ENCODE assay signal across 19 cellular contexts in the genomic region with DNA sequence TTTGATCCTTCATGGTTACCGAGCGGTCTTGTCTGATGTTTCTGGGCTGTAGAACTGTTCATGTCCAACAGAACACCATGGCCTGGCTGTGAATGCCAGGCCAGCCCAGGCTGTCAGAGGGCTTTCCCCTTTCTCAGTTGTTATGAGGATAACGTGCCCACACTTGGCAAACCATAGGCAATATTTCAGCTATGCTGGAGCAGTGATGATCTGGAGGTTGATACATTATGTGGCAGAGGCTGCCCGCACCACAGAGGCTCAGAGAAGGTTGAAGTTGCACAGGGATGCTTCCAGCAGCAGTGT.
DNase-seq lines count a peak whose midpoint lies in the region; ATAC-seq and TF ChIP-seq lines count a peak whose summit lies in the region.
"Had no signal": no experiment of that assay in that cellular context is flagged by ENCODE, and none has a peak within 500 bp of the region (broad histone marks: within the 10 kb centered on the region; RNA-seq: fewer than 3 reads in every experiment).

No MANE protein-coding gene starts in this region.

- peaks cover 25 to 32% (median 28%) of the 10 kb centered on the region in 3 donors for H3K4me1 Mint-ChIP-seq in CD8-positive, alpha-beta memory T cell

- peak overlapping the region in 5 of 8 donors; percentile 53 to 86 (median 62) for H3K27ac Mint-ChIP-seq in CD8-positive, alpha-beta memory T cell
- H3K27ac Mint-ChIP-seq: CD8-positive, alpha-beta T cell had no signal

- intact Hi-C loops in colonic mucosa (cut with DNase I) = no loop called here
- intact Hi-C loops in sigmoid colon (cut with DNase I) = no loop called here

- no peak overlapping the region for H3K9ac ChIP-seq in colonic mucosa (ENCODE audit: low read depth in 2 of 2, low read length in 2 of 2)
- H3K9ac ChIP-seq: KMS-11 had no signal

- H3K27ac ChIP-seq in CD8-positive, alpha-beta memory T cell (ENCODE audit: low read depth, low read length) = no peak overlapping the region
- H3K27ac ChIP-seq in colonic mucosa (no peak overlapping the region), sigmoid colon (no peak overlapping the region)
- H3K27ac ChIP-seq: HL-60, KMS-11, PC-9, RWPE1 had no signal

- H3K4me3 Mint-ChIP-seq in CD8-positive, alpha-beta memory T cell = no peak overlapping the region
- H3K4me3 Mint-ChIP-seq: CD8-positive, alpha-beta T cell had no signal

- H3K27me3 Mint-ChIP-seq in CD8-positive, alpha-beta memory T cell = peaks cover 0 to 2% of the 10 kb centered on the region in 2 donors

- H3K36me3 Mint-ChIP-seq in CD8-positive, alpha-beta memory T cell = no peaks in the 10 kb centered on the region
- H3K36me3 Mint-ChIP-seq: CD8-positive, alpha-beta T cell had no signal

- no peaks in the 10 kb centered on the region for H3K36me3 ChIP-seq in CD8-positive, alpha-beta memory T cell (ENCODE audit: insufficient read depth, low read length)
- no peaks in the 10 kb centered on the region for H3K36me3 ChIP-seq in colonic mucosa
- no peaks in the 10 kb centered on the region for H3K36me3 ChIP-seq in sigmoid colon
- H3K36me3 ChIP-seq: BE2C had no signal

- no peak for TF ChIP-seq CTCF in colonic mucosa (IDR thresholded peaks at IDR 0.05)
- TF ChIP-seq CTCF in sigmoid colon (IDR thresholded peaks at IDR 0.05) = no peak

- no peak for TF ChIP-seq EP300 in sigmoid colon (IDR thresholded peaks at IDR 0.05)

- H3K27me3 ChIP-seq in CD8-positive, alpha-beta memory T cell (ENCODE audit: insufficient read depth, low read length, poor library complexity, severe bottlenecking) = no peaks in the 10 kb centered on the region
- H3K27me3 ChIP-seq in colonic mucosa (no peaks in the 10 kb centered on the region), sigmoid colon (peaks cover 0 to 37% (median 8%) of the 10 kb centered on the region in 3 donors)
- H3K27me3 ChIP-seq: BE2C had no signal

- H3K4me3 ChIP-seq in CD8-positive, alpha-beta memory T cell (ENCODE audit: low read length) = no peak overlapping the region
- no peak overlapping the region for H3K4me3 ChIP-seq in colonic mucosa
- H3K4me3 ChIP-seq in sigmoid colon = no peak overlapping the region
- H3K4me3 ChIP-seq: PC-9 had no signal

- H3K9me3 ChIP-seq in CD8-positive, alpha-beta memory T cell (ENCODE audit: low read length) = no peaks in the 10 kb centered on the region
- H3K9me3 ChIP-seq in colonic mucosa (no peaks in the 10 kb centered on the region), sigmoid colon (no peaks in the 10 kb centered on the region)
- H3K9me3 ChIP-seq: BE2C had no signal

- no peak for ATAC-seq in HG03354 (IDR thresholded peaks at IDR 0.05; ENCODE audit: poor library complexity, severe bottlenecking, unreplicated experiment)
- ATAC-seq: CD8-positive, alpha-beta T cell had no signal

- WGBS in sigmoid colon, 2 donors = 80 to 92% methylated on average over 4 of the region's 4 CpGs

- no peak for TF ChIP-seq POLR2A in sigmoid colon (IDR thresholded peaks at IDR 0.05)

- POLR2A ChIA-PET in CD8-positive, alpha-beta memory T cell (lab: Charles Lee) = no interaction called here

- H3K4me1 ChIP-seq in CD8-positive, alpha-beta memory T cell (ENCODE audit: insufficient read depth, low read length) = peaks cover 38% of the 10 kb centered on the region
- H3K4me1 ChIP-seq in colonic mucosa (no peaks in the 10 kb centered on the region), sigmoid colon (no peaks in the 10 kb centered on the region)
- H3K4me1 ChIP-seq: BE2C had no signal

- peak; percentile 37 for DNase-seq in activated CD8-positive, alpha-beta memory T cell treated with anti-CD3 and anti-CD28 coated beads for 24 hours
- DNase-seq in activated CD8-positive, alpha-beta memory T cell treated with anti-CD3 and anti-CD28 coated beads, Interleukin-2, amount 50 U/mL, for 4 hours = no peak
- no peak for DNase-seq in CD8-positive, alpha-beta memory T cell
- DNase-seq in colonic mucosa = peak; percentile 7
- DNase-seq in sigmoid colon = peak; percentile 25
- no peak for DNase-seq in NCI-H524 (lab: John Stamatoyannopoulos, UW)
- no peak for DNase-seq in NOMO-1 (lab: John Stamatoyannopoulos, UW; ENCODE audit: unreplicated experiment in 2 of 2)
- DNase-seq: BE2C, DMS53, NCI-H1436, NCI-H1930, NCI-H226, PC-9, SIG-M5 had no signal

- CTCF ChIA-PET in CD8-positive, alpha-beta memory T cell (lab: Charles Lee) = no interaction called here

- H3K9me3 Mint-ChIP-seq in CD8-positive, alpha-beta memory T cell = no peaks in the 10 kb centered on the region
- H3K9me3 Mint-ChIP-seq: CD8-positive, alpha-beta T cell had no signal

Comparison
In these comparisons a context has a peak if more than half of its experiments do, and no peak if none do; other contexts are left out.
1. DNase-seq: peak in activated CD8-positive, alpha-beta memory T cell treated with anti-CD3 and anti-CD28 coated beads for 24 hours (single experiment), colonic mucosa (single experiment) and sigmoid colon (single experiment); none in activated CD8-positive, alpha-beta memory T cell treated with anti-CD3 and anti-CD28 coated beads, Interleukin-2, amount 50 U/mL, for 4 hours (single experiment), CD8-positive, alpha-beta memory T cell (0 of 5), NCI-H524 (0 of 2) and NOMO-1 (0 of 2).